10 cellular contexts compared by ENCODE assay signal in the genomic region with DNA sequence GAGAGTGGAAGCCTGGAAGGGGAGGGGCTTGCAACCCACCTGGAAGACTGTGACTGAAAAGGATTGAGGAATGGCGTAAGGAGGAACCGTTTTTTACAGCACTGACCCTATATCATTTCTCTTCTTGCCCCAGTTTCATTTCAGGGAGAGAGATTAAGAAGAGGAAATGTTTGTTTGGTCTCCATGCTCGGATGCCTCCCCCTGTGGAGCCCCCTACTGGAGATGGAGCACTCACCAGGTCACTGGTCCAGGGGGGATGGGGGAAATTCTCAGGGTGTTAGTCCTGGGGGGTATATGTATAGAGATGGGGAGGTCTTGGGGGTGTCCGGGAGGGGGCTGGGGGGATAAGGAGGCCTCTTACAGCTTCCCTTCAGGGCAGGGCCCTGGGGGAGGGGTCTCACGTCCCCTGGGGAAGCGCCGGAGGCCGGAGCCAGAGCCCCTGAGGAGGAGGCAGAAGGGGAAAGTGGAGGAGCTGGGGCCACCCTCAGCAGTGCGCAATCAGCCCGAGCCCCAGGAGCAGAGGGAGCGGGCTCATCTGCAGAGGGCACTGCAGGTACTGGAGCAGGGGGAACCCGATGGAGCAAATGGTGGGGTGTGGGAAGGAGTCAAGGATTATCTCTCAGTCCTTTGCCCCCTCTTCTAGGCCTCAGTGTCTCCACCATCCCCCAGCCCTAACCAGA. TPM values are rescaled to one million over a fixed set of nuclear protein-coding genes. Genes with fewer than 3 reads are reported as not detected.
DNase-seq lines count a peak whose midpoint lies in the region; ATAC-seq, FAIRE-seq and TF ChIP-seq lines count a peak whose summit lies in the region.
"Had no signal": no experiment of that assay in that cellular context is flagged by ENCODE, and none has a peak within 500 bp of the region (broad histone marks: within the 10 kb centered on the region; RNA-seq: fewer than 3 reads in every experiment).

No MANE protein-coding gene starts in this region.

- no peak overlapping the region for H2AFZ ChIP-seq in K562 (ENCODE audit: low read depth, low read length)

- intact Hi-C loops in K562 (cut with micrococcal nuclease): loop anchor here (5.0 kb wide), 1 partner anchor 117 kb away; the partner anchor contains the start of gene RGL2

- no peaks in the 10 kb centered on the region for H3K27me3 Mint-ChIP-seq in nephron progenitor cell (ENCODE audit: low read depth, poor library complexity)

- no peak for TF ChIP-seq EP300 in K562 (IDR thresholded peaks at IDR 0.05; ENCODE audit: low read length)

- DNase-seq in EH (ENCODE audit: low read depth) (peak; percentile 22), Kasumi-1 (lab: John Stamatoyannopoulos, UW) (peak; percentile 30 to 42), K562 (ENCODE audit: extremely low read depth in 1 of 4, low spot score in 3 of 4) (peak; percentile 50 to 69 (median 60)), nephron progenitor cell (no peak), RKO (ENCODE audit: low spot score) (no peak), NCI-H1105 treated with DMSO at 0.1 percent for 48 hours (lab: John Stamatoyannopoulos, UW) (no peak)
- DNase-seq: activated CD4-positive, alpha-beta T cell treated with anti-CD3 and anti-CD28 coated beads, Interleukin-2, amount 50 U/mL, for 48 hours; NCI-H187 treated with DMSO at 0.1 percent for 48 hours had no signal

- no peak overlapping the region for H3K4me3 Mint-ChIP-seq in nephron progenitor cell

- H3K27ac Mint-ChIP-seq in nephron progenitor cell: peak overlapping the region; percentile 58

- in situ Hi-C loops in K562 (cut with MboI): no loop called here

- BruUV-seq in K562 (replicated peaks; lab: Mats Ljungman, UMichigan): no TSS peak

- no peaks in the 10 kb centered on the region for H3K9me3 Mint-ChIP-seq in nephron progenitor cell

- TF ChIP-seq RAD21 in K562 (CRISPR knock-in tag; conservative IDR thresholded peaks at IDR 0.05 in 1 of 2, IDR thresholded peaks at IDR 0.05 in 1 of 2): no peak

- H4K20me1 ChIP-seq in K562 (replicated peaks; ENCODE audit: control insufficient read depth, insufficient read depth, low read length): peaks cover 5% of the 10 kb centered on the region

- no peaks in the 10 kb centered on the region for H3K9me1 ChIP-seq in K562 (ENCODE audit: control insufficient read depth, insufficient read depth, low read length)

- no peaks in the 10 kb centered on the region for H3K27me3 ChIP-seq in K562 (ENCODE audit: control insufficient read depth in 2 of 2, insufficient read depth in 2 of 2, low read length in 2 of 2)

- H3K4me3 ChIP-seq in K562: no peak overlapping the region

- peak; percentile 37 for FAIRE-seq in K562 (lab: Jason Lieb, UNC)

- H3K9ac ChIP-seq in K562 (ENCODE audit: insufficient read depth in 1 of 2, low read depth in 2 of 2, low read length in 2 of 2): peak overlapping the region in 1 of 2 experiments; percentile 50; a peak in 1 of 4 replicates

- H3K36me3 Mint-ChIP-seq in nephron progenitor cell (ENCODE audit: low read depth): peaks cover 22% of the 10 kb centered on the region

- TF ChIP-seq CTCF in K562 (IDR thresholded peaks at IDR 0.05 in 2 of 3, conservative IDR thresholded peaks at IDR 0.05 in 1 of 3; ENCODE audit: insufficient read depth in 2 of 3, low read depth in 1 of 3, low read length in 3 of 3) (peak; percentile 58 to 68 (median 66)), nephron progenitor cell (IDR thresholded peaks at IDR 0.05) (peak; percentile 37)

- ATAC-seq in K562: no peak
- ATAC-seq in HG02623 (IDR thresholded peaks at IDR 0.05; ENCODE audit: unreplicated experiment): no peak
- ATAC-seq: esophagus mucosa had no signal

- POLR2A ChIA-PET in K562 (lab: Yijun Ruan, JAX): interaction anchor here (0.6 kb wide), 1 partner anchor 22 kb away, joined by 3 read pairs; no protein-coding TSS in a partner anchor

- peaks cover 53% of the 10 kb centered on the region for H3K79me2 ChIP-seq in K562 (ENCODE audit: control insufficient read depth, insufficient read depth, low read length)

- H3K27ac ChIP-seq in K562 (ENCODE audit: extremely low read depth, low read depth, low read length): no peak overlapping the region

- H3K4me1 Mint-ChIP-seq in nephron progenitor cell: peaks cover 78% of the 10 kb centered on the region

- peaks cover 33 to 47% of the 10 kb centered on the region in 2 experiments for H3K4me1 ChIP-seq in K562 (replicated peaks in 1 of 2; ENCODE audit: control insufficient read depth in 2 of 2, insufficient read depth in 2 of 2, low read length in 2 of 2)

- no peak for TF ChIP-seq POLR2A in K562 (conservative IDR thresholded peaks at IDR 0.05)

- 59% methylated on average over 5 of the region's 12 CpGs for WGBS in K562 (ENCODE audit: insufficient coverage, low coverage, missing lambda C conversion rate)

- CTCF ChIA-PET in K562 (lab: Yijun Ruan, JAX; ENCODE audit: low intra/inter-chr PET ratio): no interaction called here

- no peaks in the 10 kb centered on the region for H3K9me3 ChIP-seq in K562 (replicated peaks; ENCODE audit: control insufficient read depth, insufficient read depth, low read depth, low read length)

- H3K36me3 ChIP-seq in K562 (ENCODE audit: control insufficient read depth, insufficient read depth, low read length): peaks cover 50% of the 10 kb centered on the region; the same call in 2 of the 3 replicates

- no peak overlapping the region for H3K4me2 ChIP-seq in K562 (ENCODE audit: insufficient read depth, low read length)

RNA-seq across cellular contexts. Expression of gene CUTA, which starts 3.2 kb away (rescaled TPM):
- 90.7 and 171 TPM in 2 replicates for total RNA-seq in K562 (2011; cell fraction: chromatin; rRNA removed; ENCODE audit: low replicate concordance)
- total RNA-seq in K562 (2011; cell fraction: nucleolus; rRNA removed): 247 and 251 TPM in 2 replicates
- total RNA-seq in K562 (2011; cell fraction: nucleoplasm; rRNA removed): 190 and 192 TPM in 2 replicates
- total RNA-seq in K562 (2014; rRNA removed) (310 and 413 TPM in 2 replicates), K562 (2014; rRNA removed; fragmentation: Illumina TruSeq; extraction: Trizol) (192 and 203 TPM in 2 replicates), K562 (2015; rRNA removed; fragmentation: Illumina TruSeq; extraction: Trizol) (316 and 317 TPM in 2 replicates), K562 (2021) (369 and 372 TPM in 2 replicates)
- polyA plus RNA-seq in K562 (2011; rRNA removed) (166 and 178 TPM in 2 replicates), K562 (2014; fragmentation: Illumina TruSeq; extraction: Trizol) (264 and 434 TPM in 2 replicates), K562 (2014; fragmentation: Nextera tagmentation; extraction: Ambion mirVana) (100 to 1,000 TPM; 653 to 682 TPM), K562 (2014; rRNA removed) (296 and 360 TPM in 2 replicates)
- 269 and 458 TPM in 2 replicates for polyA plus RNA-seq in K562 (2011; cell fraction: cytosol; rRNA removed)
- polyA plus RNA-seq in K562 (2011; cell fraction: nucleus; rRNA removed): 356 and 369 TPM in 2 replicates
- polyA plus RNA-seq in K562 (2012): 506 and 529 TPM in 2 replicates
- polyA minus RNA-seq in K562 (2011; rRNA and poly(A)+ RNA removed): 142 and 158 TPM in 2 replicates
- 90.0 and 120 TPM in 2 replicates for polyA minus RNA-seq in K562 (2011; cell fraction: cytosol; rRNA and poly(A)+ RNA removed)
- polyA minus RNA-seq in K562 (2011; cell fraction: nucleus; rRNA and poly(A)+ RNA removed): 56.4 and 86.2 TPM in 2 replicates

RNA-seq across cellular contexts. Expression of gene PHF1, which starts 3.9 kb away (rescaled TPM):
- 151 and 284 TPM in 2 replicates for total RNA-seq in K562 (2011; cell fraction: chromatin; rRNA removed; ENCODE audit: low replicate concordance)
- 158 and 171 TPM in 2 replicates for total RNA-seq in K562 (2011; cell fraction: nucleolus; rRNA removed)
- total RNA-seq in K562 (2011; cell fraction: nucleoplasm; rRNA removed): 141 and 150 TPM in 2 replicates
- 27.3 and 29.7 TPM in 2 replicates for total RNA-seq in K562 (2014; rRNA removed)
- 16.2 and 20.8 TPM in 2 replicates for total RNA-seq in K562 (2014; rRNA removed; fragmentation: Illumina TruSeq; extraction: Trizol)
- 29.6 and 33.7 TPM in 2 replicates for total RNA-seq in K562 (2015; rRNA removed; fragmentation: Illumina TruSeq; extraction: Trizol)
- total RNA-seq in K562 (2021): 42.1 and 43.2 TPM in 2 replicates
- 45.9 and 59.4 TPM in 2 replicates for polyA plus RNA-seq in K562 (2011; rRNA removed)
- 56.9 and 69.4 TPM in 2 replicates for polyA plus RNA-seq in K562 (2011; cell fraction: cytosol; rRNA removed)
- 359 and 410 TPM in 2 replicates for polyA plus RNA-seq in K562 (2011; cell fraction: nucleus; rRNA removed)
- polyA plus RNA-seq in K562 (2012): 42.7 and 85.4 TPM in 2 replicates
- polyA plus RNA-seq in K562 (2014; fragmentation: Illumina TruSeq; extraction: Trizol): 45.5 and 48.8 TPM in 2 replicates
- polyA plus RNA-seq in K562 (2014; fragmentation: Nextera tagmentation; extraction: Ambion mirVana): 1 to 10 TPM; 3.7 to 4.0 TPM
- 60.8 and 64.2 TPM in 2 replicates for polyA plus RNA-seq in K562 (2014; rRNA removed)
- 21.9 and 26.4 TPM in 2 replicates for polyA minus RNA-seq in K562 (2011; rRNA and poly(A)+ RNA removed)
- polyA minus RNA-seq in K562 (2011; cell fraction: cytosol; rRNA and poly(A)+ RNA removed): 12.4 and 15.0 TPM in 2 replicates
- 40.8 and 50.0 TPM in 2 replicates for polyA minus RNA-seq in K562 (2011; cell fraction: nucleus; rRNA and poly(A)+ RNA removed)

RNA-seq across cellular contexts. Expression of gene SYNGAP1, which starts 5.1 kb away (rescaled TPM):
- total RNA-seq in K562 (2011; cell fraction: chromatin; rRNA removed; ENCODE audit: low replicate concordance): 66.9 and 126 TPM in 2 replicates
- 33.0 and 37.9 TPM in 2 replicates for total RNA-seq in K562 (2011; cell fraction: nucleolus; rRNA removed)
- total RNA-seq in K562 (2011; cell fraction: nucleoplasm; rRNA removed): 43.4 and 59.2 TPM in 2 replicates
- 2.5 and 2.9 TPM in 2 replicates for total RNA-seq in K562 (2014; rRNA removed)
- total RNA-seq in K562 (2014; rRNA removed; fragmentation: Illumina TruSeq; extraction: Trizol): 1.9 and 2.6 TPM in 2 replicates
- 3.2 and 3.8 TPM in 2 replicates for total RNA-seq in K562 (2015; rRNA removed; fragmentation: Illumina TruSeq; extraction: Trizol)
- total RNA-seq in K562 (2021): 15.2 and 22.8 TPM in 2 replicates
- polyA plus RNA-seq in K562 (2011; rRNA removed): 4.4 and 8.2 TPM in 2 replicates
- 2.7 and 2.8 TPM in 2 replicates for polyA plus RNA-seq in K562 (2011; cell fraction: cytosol; rRNA removed)
- polyA plus RNA-seq in K562 (2011; cell fraction: nucleus; rRNA removed): 51.0 and 114 TPM in 2 replicates
- polyA plus RNA-seq in K562 (2012): 15.7 and 22.6 TPM in 2 replicates
- polyA plus RNA-seq in K562 (2014; fragmentation: Illumina TruSeq; extraction: Trizol): 13.9 and 14.2 TPM in 2 replicates
- polyA plus RNA-seq in K562 (2014; fragmentation: Nextera tagmentation; extraction: Ambion mirVana): under 1 TPM; 0.01 to 0.06 TPM
- 14.2 and 14.6 TPM in 2 replicates for polyA plus RNA-seq in K562 (2014; rRNA removed)
- polyA minus RNA-seq in K562 (2011; rRNA and poly(A)+ RNA removed): 4.1 and 4.2 TPM in 2 replicates
- 3.9 and 4.4 TPM in 2 replicates for polyA minus RNA-seq in K562 (2011; cell fraction: cytosol; rRNA and poly(A)+ RNA removed)
- 10.8 and 12.3 TPM in 2 replicates for polyA minus RNA-seq in K562 (2011; cell fraction: nucleus; rRNA and poly(A)+ RNA removed)

RNA-seq across cellular contexts. Expression of gene KIFC1, which starts 23.1 kb away (rescaled TPM):
- total RNA-seq in K562 (2011; cell fraction: chromatin; rRNA removed; ENCODE audit: low replicate concordance): 117 and 182 TPM in 2 replicates
- total RNA-seq in K562 (2011; cell fraction: nucleolus; rRNA removed): 141 and 154 TPM in 2 replicates
- 113 and 129 TPM in 2 replicates for total RNA-seq in K562 (2011; cell fraction: nucleoplasm; rRNA removed)
- total RNA-seq in K562 (2014; rRNA removed) (50.2 and 62.5 TPM in 2 replicates), K562 (2014; rRNA removed; fragmentation: Illumina TruSeq; extraction: Trizol) (38.6 and 42.3 TPM in 2 replicates), K562 (2015; rRNA removed; fragmentation: Illumina TruSeq; extraction: Trizol) (77.9 and 80.1 TPM in 2 replicates), K562 (2021) (79.2 and 85.6 TPM in 2 replicates)
- polyA plus RNA-seq in K562 (2011; rRNA removed) (95.2 and 103 TPM in 2 replicates), K562 (2014; fragmentation: Illumina TruSeq; extraction: Trizol) (76.9 and 82.7 TPM in 2 replicates), K562 (2014; fragmentation: Nextera tagmentation; extraction: Ambion mirVana) (1 to 10 TPM; 1.3 to 2.2 TPM), K562 (2014; rRNA removed) (84.1 and 88.6 TPM in 2 replicates)
- polyA plus RNA-seq in K562 (2011; cell fraction: cytosol; rRNA removed): 82.9 and 95.7 TPM in 2 replicates
- polyA plus RNA-seq in K562 (2011; cell fraction: nucleus; rRNA removed): 255 and 308 TPM in 2 replicates
- 70.1 and 78.9 TPM in 2 replicates for polyA plus RNA-seq in K562 (2012)
- polyA minus RNA-seq in K562 (2011; rRNA and poly(A)+ RNA removed): 91.4 and 99.3 TPM in 2 replicates
- 43.1 and 48.8 TPM in 2 replicates for polyA minus RNA-seq in K562 (2011; cell fraction: cytosol; rRNA and poly(A)+ RNA removed)
- 113 and 139 TPM in 2 replicates for polyA minus RNA-seq in K562 (2011; cell fraction: nucleus; rRNA and poly(A)+ RNA removed)

RNA-seq across cellular contexts. Expression of gene ZBTB9, which starts 39.6 kb away (rescaled TPM):
- total RNA-seq in K562 (2011; cell fraction: chromatin; rRNA removed; ENCODE audit: low replicate concordance): 14.2 and 31.6 TPM in 2 replicates
- total RNA-seq in K562 (2011; cell fraction: nucleolus; rRNA removed): 23.9 and 26.3 TPM in 2 replicates
- 14.0 and 19.2 TPM in 2 replicates for total RNA-seq in K562 (2011; cell fraction: nucleoplasm; rRNA removed)
- 10.4 and 15.0 TPM in 2 replicates for total RNA-seq in K562 (2014; rRNA removed)
- 10.3 and 10.4 TPM in 2 replicates for total RNA-seq in K562 (2014; rRNA removed; fragmentation: Illumina TruSeq; extraction: Trizol)
- 12.7 and 13.1 TPM in 2 replicates for total RNA-seq in K562 (2015; rRNA removed; fragmentation: Illumina TruSeq; extraction: Trizol)
- 15.9 and 17.3 TPM in 2 replicates for total RNA-seq in K562 (2021)
- 10.5 and 11.1 TPM in 2 replicates for polyA plus RNA-seq in K562 (2011; rRNA removed)
- 7.8 and 10.3 TPM in 2 replicates for polyA plus RNA-seq in K562 (2011; cell fraction: cytosol; rRNA removed)
- 13.6 and 18.1 TPM in 2 replicates for polyA plus RNA-seq in K562 (2011; cell fraction: nucleus; rRNA removed)
- polyA plus RNA-seq in K562 (2012): 12.2 and 14.5 TPM in 2 replicates
- 16.3 and 19.5 TPM in 2 replicates for polyA plus RNA-seq in K562 (2014; fragmentation: Illumina TruSeq; extraction: Trizol)
- 1 to 10 TPM; 1.9 to 2.5 TPM for polyA plus RNA-seq in K562 (2014; fragmentation: Nextera tagmentation; extraction: Ambion mirVana)
- polyA plus RNA-seq in K562 (2014; rRNA removed): 6.9 and 11.9 TPM in 2 replicates
- polyA minus RNA-seq in K562 (2011; rRNA and poly(A)+ RNA removed): 11.3 and 13.1 TPM in 2 replicates
- 11.1 and 15.7 TPM in 2 replicates for polyA minus RNA-seq in K562 (2011; cell fraction: cytosol; rRNA and poly(A)+ RNA removed)
- 6.6 and 10.3 TPM in 2 replicates for polyA minus RNA-seq in K562 (2011; cell fraction: nucleus; rRNA and poly(A)+ RNA removed)

Comparison
In these comparisons a context has a peak if more than half of its experiments do, and no peak if none do; other contexts are left out.
1. DNase-seq: peak in EH (single experiment), Kasumi-1 (2 of 2) and K562 (4 of 4); none in nephron progenitor cell (single experiment), RKO (single experiment) and NCI-H1105 treated with DMSO at 0.1 percent for 48 hours (single experiment).